ENCODE assay signal across 12 cellular contexts in genomic region chr4:136484996-136485395, GRCh38.
"Had no signal": no experiment of that assay in that cellular context is flagged by ENCODE, and none has a peak within 500 bp of the region (broad histone marks: within the 10 kb centered on the region; RNA-seq: fewer than 3 reads in every experiment).

No MANE protein-coding gene starts in this region.

- H3K27me3 Mint-ChIP-seq: activated T-helper 17 cell treated with anti-CD3 and anti-CD28 coated beads, Interleukin-2, amount 50 U/mL, for 72 hours; stimulated activated memory B cell treated with anti-CD40 and anti-IgM and Interleukin-4, amounts not matched to agents 10 μg/mL and 1 μg/mL and 100 μg/mL, for 72 hours; T-helper 17 cell; type B pancreatic cell had no signal

- ATAC-seq: activated T-helper 17 cell treated with anti-CD3 and anti-CD28 coated beads, Interleukin-2, amount 50 U/mL, for 72 hours; heart right ventricle; SK-N-SH treated with all-trans-retinoic acid at 6 μM for 48 hours; stimulated activated memory B cell treated with anti-CD40 and anti-IgM and Interleukin-4, amounts not matched to agents 10 μg/mL and 1 μg/mL and 100 μg/mL, for 72 hours; T-helper 17 cell had no signal

- H3K36me3 Mint-ChIP-seq: neural progenitor cell; stimulated activated memory B cell treated with anti-CD40 and anti-IgM and Interleukin-4, amounts not matched to agents 10 μg/mL and 1 μg/mL and 100 μg/mL, for 72 hours; type B pancreatic cell had no signal

- H3K27ac Mint-ChIP-seq: activated naive CD4-positive, alpha-beta T cell treated with anti-CD3 and anti-CD28 coated beads for 36 hours; activated T-helper 17 cell treated with anti-CD3 and anti-CD28 coated beads, Interleukin-2, amount 50 U/mL, for 72 hours; neural progenitor cell; stimulated activated memory B cell treated with anti-CD40 and anti-IgM and Interleukin-4, amounts not matched to agents 10 μg/mL and 1 μg/mL and 100 μg/mL, for 72 hours; T-helper 17 cell; type B pancreatic cell had no signal

- H3K4me3 Mint-ChIP-seq: activated naive CD4-positive, alpha-beta T cell treated with anti-CD3 and anti-CD28 coated beads for 36 hours; activated T-helper 17 cell treated with anti-CD3 and anti-CD28 coated beads, Interleukin-2, amount 50 U/mL, for 72 hours; neural progenitor cell; stimulated activated memory B cell treated with anti-CD40 and anti-IgM and Interleukin-4, amounts not matched to agents 10 μg/mL and 1 μg/mL and 100 μg/mL, for 72 hours; T-helper 17 cell; type B pancreatic cell had no signal

- H3K4me1 Mint-ChIP-seq: activated T-helper 17 cell treated with anti-CD3 and anti-CD28 coated beads, Interleukin-2, amount 50 U/mL, for 72 hours; neural progenitor cell; stimulated activated memory B cell treated with anti-CD40 and anti-IgM and Interleukin-4, amounts not matched to agents 10 μg/mL and 1 μg/mL and 100 μg/mL, for 72 hours; T-helper 17 cell had no signal

- DNase-seq: activated CD4-positive, alpha-beta T cell treated with anti-CD3 and anti-CD28 coated beads, Interleukin-2, amount 50 U/mL, for 1 hour; activated CD4-positive, CD25-positive, alpha-beta regulatory T cell; activated naive CD4-positive, alpha-beta T cell treated with anti-CD3 and anti-CD28 coated beads for 36 hours; activated T-cell treated with anti-CD3 and anti-CD28 coated beads for 4 hours; heart right ventricle; small intestine; T-helper 17 cell had no signal

- H3K9me3 Mint-ChIP-seq: neural progenitor cell, type B pancreatic cell had no signal
